In genomic region chr3:134372405-134373277, GRCh38 we compare ENCODE assay signal across 1 cellular context.
TF ChIP-seq lines count a peak whose summit lies in the region.

No MANE protein-coding gene starts in this region.

TF ChIP-seq in HepG2, 621 proteins besides CTCF, POLR2A, EP300 and RAD21 (continued from another document):
- TF ChIP-seq ZNF280D (CRISPR knock-in tag; IDR thresholded peaks at IDR 0.05) (no peak), MZF1 (CRISPR knock-in tag; IDR thresholded peaks at IDR 0.05; ENCODE audit: borderline replicate concordance) (no peak), ATM (IDR thresholded peaks at IDR 0.05; ENCODE audit: borderline replicate concordance) (no peak), ZNF547 (CRISPR knock-in tag; IDR thresholded peaks at IDR 0.05) (no peak), USF2 (IDR thresholded peaks at IDR 0.05; ENCODE audit: low read depth, low read length) (no peak), USF2 (CRISPR knock-in tag; IDR thresholded peaks at IDR 0.05; ENCODE audit: borderline replicate concordance) (no peak), GTF2F1 (IDR thresholded peaks at IDR 0.05; ENCODE audit: low read length) (no peak), ZNF275 (CRISPR knock-in tag; IDR thresholded peaks at IDR 0.05; ENCODE audit: borderline replicate concordance) (no peak), ZNF546 (CRISPR knock-in tag; conservative IDR thresholded peaks at IDR 0.05) (no peak), PRDM10 (CRISPR knock-in tag; IDR thresholded peaks at IDR 0.05; ENCODE audit: low read depth) (no peak), ZBTB25 (CRISPR knock-in tag; IDR thresholded peaks at IDR 0.05) (no peak), DMTF1 (CRISPR knock-in tag; IDR thresholded peaks at IDR 0.05) (no peak), HOMEZ (CRISPR knock-in tag; IDR thresholded peaks at IDR 0.05; ENCODE audit: low read depth) (no peak), TMF1 (CRISPR knock-in tag; IDR thresholded peaks at IDR 0.05; ENCODE audit: low read depth) (no peak), ZNF414 (CRISPR knock-in tag; IDR thresholded peaks at IDR 0.05) (no peak), PLSCR1 (CRISPR knock-in tag; IDR thresholded peaks at IDR 0.05; ENCODE audit: borderline replicate concordance) (no peak), ZNF891 (CRISPR knock-in tag; IDR thresholded peaks at IDR 0.05) (no peak), ZBTB39 (CRISPR knock-in tag; IDR thresholded peaks at IDR 0.05) (no peak)
TF ChIP-seq in HepG2: peak in this region for 0.
